8 cellular contexts compared by ENCODE assay signal in the genomic region with DNA sequence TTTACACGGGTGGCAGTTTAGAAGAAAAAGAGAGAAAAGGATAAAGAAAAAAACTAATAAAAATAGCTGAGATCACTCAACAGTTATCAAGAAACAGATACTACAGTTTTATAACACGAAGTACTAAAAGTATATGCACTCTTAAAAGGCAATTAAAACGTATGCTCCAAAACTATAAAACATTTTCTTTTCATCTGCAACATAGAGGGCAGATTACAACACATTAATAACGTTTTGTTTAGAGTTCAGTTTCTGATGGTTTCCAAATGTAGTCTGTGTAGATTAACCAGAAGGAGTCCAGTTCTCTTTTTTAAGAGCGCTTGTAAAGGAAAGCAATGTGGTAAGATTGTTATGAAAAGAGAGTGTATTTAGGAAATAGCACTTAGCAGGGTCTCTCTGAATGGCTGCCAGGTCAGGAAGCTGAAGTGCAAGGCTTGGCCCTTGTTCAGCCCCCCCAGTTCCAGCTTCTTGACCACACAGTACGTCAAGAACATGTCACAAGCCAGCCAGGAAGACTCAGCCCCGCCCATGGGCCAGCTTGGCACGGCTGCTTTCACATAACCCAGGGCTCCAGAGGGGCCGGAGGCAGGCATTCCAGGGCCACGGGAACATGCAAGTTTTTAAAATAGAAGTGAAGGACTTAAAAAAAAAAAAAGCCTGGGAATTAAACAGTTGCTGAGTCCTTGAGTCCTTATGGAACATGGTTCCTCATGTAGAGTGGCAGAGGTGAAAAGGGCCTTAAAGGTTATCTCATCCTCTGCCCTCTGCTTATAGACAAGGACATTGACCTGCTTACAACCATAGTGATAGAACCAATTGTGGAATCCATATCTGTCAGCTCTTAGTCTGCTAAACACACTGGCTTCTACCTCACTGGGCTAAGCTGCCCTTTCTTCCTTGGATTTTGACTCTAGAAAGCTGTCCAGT.
DNase-seq lines count a peak whose midpoint lies in the region; ATAC-seq and TF ChIP-seq lines count a peak whose summit lies in the region.

No MANE protein-coding gene starts in this region.

- peak; percentile 18 for DNase-seq in GOT3 (lab: John Stamatoyannopoulos, UW)
- peak; percentile 63 for DNase-seq in islet precursor cell
- peak; percentile 1 to 7 for DNase-seq in stimulated activated CD8-positive, alpha-beta memory T cell treated with anti-CD3 and anti-CD28 coated beads, Interleukin-7, amount 100 ng/mL, for 1 hour (ENCODE audit: low read depth in 2 of 2)
- no peak for DNase-seq in NCI-H2196 treated with DMSO at 0.1 percent for 48 hours (lab: John Stamatoyannopoulos, UW; ENCODE audit: unreplicated experiment)
- no peak for DNase-seq in RWPE1 (ENCODE audit: low spot score)
- DNase-seq in NCI-H2107 (lab: John Stamatoyannopoulos, UW): no peak

- H3K27ac ChIP-seq in angular gyrus (ENCODE audit: low read depth, low read length): peak overlapping the region; percentile 72
- no peak overlapping the region for H3K27ac ChIP-seq in RWPE1

- POLR2A ChIA-PET in RWPE1 (lab: Yijun Ruan, JAX; ENCODE audit: low non-redundant PET): no interaction called here

- CTCF ChIA-PET in RWPE1 (lab: Yijun Ruan, JAX): interaction anchor here (0.5 kb wide), 1 partner anchor 262 kb away, joined by 5 read pairs; no protein-coding TSS in a partner anchor

- ATAC-seq in GM21515 (IDR thresholded peaks at IDR 0.05; ENCODE audit: unreplicated experiment): no peak

- no peak for TF ChIP-seq CTCF in RWPE1 (conservative IDR thresholded peaks at IDR 0.05; ENCODE audit: low read depth)

Comparison
In these comparisons a context has a peak if more than half of its experiments do, and no peak if none do; other contexts are left out.
1. DNase-seq: peak in GOT3 (single experiment), islet precursor cell (single experiment) and stimulated activated CD8-positive, alpha-beta memory T cell treated with anti-CD3 and anti-CD28 coated beads, Interleukin-7, amount 100 ng/mL, for 1 hour (2 of 2); none in NCI-H2196 treated with DMSO at 0.1 percent for 48 hours (single experiment), RWPE1 (single experiment) and NCI-H2107 (single experiment).